ENCODE assay signal across 1 cellular context in genomic region chrX:39774804-39775112, GRCh38.
TF ChIP-seq lines count a peak whose summit lies in the region.

No MANE protein-coding gene starts in this region.

TF ChIP-seq in GM23338, 12 proteins besides CTCF, POLR2A, EP300 and RAD21 (continued from another document):
- TF ChIP-seq REST (IDR thresholded peaks at IDR 0.05; ENCODE audit: unreplicated experiment) (no peak), JUNB (IDR thresholded peaks at IDR 0.05; ENCODE audit: unreplicated experiment) (no peak), ZNF331 (CRISPR knock-in tag; IDR thresholded peaks at IDR 0.05; ENCODE audit: low read depth) (no peak), ZNF462 (CRISPR knock-in tag; IDR thresholded peaks at IDR 0.05) (no peak)
